8 cellular contexts compared by ENCODE assay signal in genomic region chr6:83192456-83192855, GRCh38. TPM values are rescaled to one million over a fixed set of nuclear protein-coding genes. Genes with fewer than 3 reads are reported as not detected.
DNase-seq lines count a peak whose midpoint lies in the region; ATAC-seq and TF ChIP-seq lines count a peak whose summit lies in the region.

No MANE protein-coding gene starts in this region.

- no TSS peak for BruUV-seq in Panc1 (replicated peaks; lab: Mats Ljungman, UMichigan)

- WGBS in esophagus squamous epithelium, 2 donors, result 0% methylated on average over 4 of the region's 4 CpGs
- 1 to 4% (median 1%) methylated on average over 4 of the region's 4 CpGs for WGBS in psoas muscle, 3 donors

- no peaks in the 10 kb centered on the region for H3K27me3 ChIP-seq in Panc1 (ENCODE audit: control insufficient read depth, insufficient read depth, low read length)
- H3K27me3 ChIP-seq in esophagus squamous epithelium, result no peaks in the 10 kb centered on the region
- no peaks in the 10 kb centered on the region for H3K27me3 ChIP-seq in psoas muscle (ENCODE audit: insufficient read depth in 3 of 3, low read length in 2 of 3)

- ATAC-seq in GM18511 (IDR thresholded peaks at IDR 0.05; ENCODE audit: unreplicated experiment) (peak; percentile 0), Panc1 (no peak), psoas muscle (no peak)

- CTCF ChIA-PET in Panc1 (lab: Charles Lee), result no interaction called here

- DNase-seq in Panc1 (ENCODE audit: low read depth, low spot score) (no peak), esophagus squamous epithelium (lab: John Stamatoyannopoulos, UW) (no peak), psoas muscle (no peak), amniotic stem cell (lab: John Stamatoyannopoulos, UW) (no peak), cerebellar cortex (ENCODE audit: low spot score) (no peak), MV-4-11 (lab: John Stamatoyannopoulos, UW) (no peak), SW480 (ENCODE audit: low spot score) (no peak)

- H3K36me3 ChIP-seq in Panc1 (ENCODE audit: control insufficient read depth, insufficient read depth, low read length), result peaks cover 14% of the 10 kb centered on the region
- H3K36me3 ChIP-seq in esophagus squamous epithelium, result peaks cover 0 to 29% (median 0%) of the 10 kb centered on the region in 3 donors
- peaks cover 10 to 35% of the 10 kb centered on the region in 2 donors for H3K36me3 ChIP-seq in psoas muscle (ENCODE audit: insufficient read depth in 1 of 2, low read depth in 1 of 2)

- peak overlapping the region; percentile 81 for H3K27ac ChIP-seq in Panc1 (ENCODE audit: low read length)
- peak overlapping the region; percentile 81 to 91 (median 86) for H3K27ac ChIP-seq in esophagus squamous epithelium
- peak overlapping the region; percentile 88 for H3K27ac ChIP-seq in psoas muscle

- no peaks in the 10 kb centered on the region for H3K9me3 ChIP-seq in Panc1 (ENCODE audit: control insufficient read depth, insufficient read depth, low read depth, low read length)
- H3K9me3 ChIP-seq in esophagus squamous epithelium, result no peaks in the 10 kb centered on the region
- no peaks in the 10 kb centered on the region for H3K9me3 ChIP-seq in psoas muscle

- in situ Hi-C loops in Panc1 (cut with HindIII; ENCODE audit: low pct_unique_long_range_greater_than_20kb, low sequenced_read_pairs), result no loop called here

- TF ChIP-seq POLR2A in esophagus squamous epithelium (IDR thresholded peaks at IDR 0.05), result no peak

- POLR2A ChIA-PET in Panc1 (lab: Charles Lee), result no interaction called here

- intact Hi-C loops in Panc1 (cut with micrococcal nuclease; ENCODE audit: unreplicated experiment), result no loop called here
- intact Hi-C loops in esophagus squamous epithelium (cut with DNase I), result loop anchor here (10.0 kb wide), 1 partner anchor 128 kb away; the partner anchor contains the start of genes DOP1A and UBE3D
- intact Hi-C loops in psoas muscle (cut with DNase I), result loop anchor here in 1 of 2 donors (5.0 kb wide), 1 partner anchor 125 kb away; the partner anchor contains the start of genes DOP1A and UBE3D

- TF ChIP-seq CTCF in Panc1 (IDR thresholded peaks at IDR 0.05), result no peak
- TF ChIP-seq CTCF in esophagus squamous epithelium (IDR thresholded peaks at IDR 0.05), result no peak
- TF ChIP-seq CTCF in psoas muscle (IDR thresholded peaks at IDR 0.05), result no peak

- H3K4me3 ChIP-seq in Panc1 (ENCODE audit: low read depth in 2 of 2, low read length in 2 of 2), result peak overlapping the region; percentile 69 to 94
- peak overlapping the region; percentile 88 to 96 (median 92) for H3K4me3 ChIP-seq in esophagus squamous epithelium
- peak overlapping the region; percentile 97 for H3K4me3 ChIP-seq in psoas muscle

- H3K4me1 ChIP-seq in Panc1 (ENCODE audit: control insufficient read depth, insufficient read depth, low read length), result peaks cover 9% of the 10 kb centered on the region; the same call in 1 of the 2 replicates
- peaks cover 3 to 31% (median 13%) of the 10 kb centered on the region in 3 donors for H3K4me1 ChIP-seq in esophagus squamous epithelium
- H3K4me1 ChIP-seq in psoas muscle, result peaks cover 7% of the 10 kb centered on the region

RNA-seq across cellular contexts. Expression of gene PGM3, which starts 0.6 kb away (rescaled TPM):
- 55.2 TPM for total RNA-seq in Panc1 (2021; ENCODE audit: unreplicated experiment)
- polyA plus RNA-seq in Panc1 (2012; ENCODE audit: insufficient read length), result 30.6 TPM
- total RNA-seq in esophagus squamous epithelium, result 10 to 100 TPM; 10.9 to 20.6 (median 16.9) TPM
- total RNA-seq in psoas muscle, result 10 to 100 TPM; 12.5 to 15.5 (median 12.7) TPM
- polyA plus RNA-seq in psoas muscle, result 10 to 100 TPM in 1 of 3 donors, 1 to 10 TPM in 2; 6.5 to 18.0 (median 9.2) TPM

RNA-seq across cellular contexts. Expression of gene RWDD2A, which starts 0.7 kb away (rescaled TPM):
- total RNA-seq in Panc1 (2021; ENCODE audit: unreplicated experiment) (3.4 TPM), esophagus squamous epithelium (1 to 10 TPM in 2 of 4 donors, under 1 TPM in 2; 0.57 to 3.1 (median 0.91) TPM), psoas muscle (1 to 10 TPM; 1.7 to 2.3 (median 2.1) TPM)
- polyA plus RNA-seq in Panc1 (2012; ENCODE audit: insufficient read length), result 3.0 TPM
- 1 to 10 TPM; 1.3 to 2.6 (median 2.0) TPM for polyA plus RNA-seq in psoas muscle
